21 cellular contexts compared by ENCODE assay signal in genomic region chr1:108600504-108600903, GRCh38.
"Had no signal": no experiment of that assay in that cellular context is flagged by ENCODE, and none has a peak within 500 bp of the region (broad histone marks: within the 10 kb centered on the region; RNA-seq: fewer than 3 reads in every experiment).

No MANE protein-coding gene starts in this region.

- H3K4me3 Mint-ChIP-seq: activated CD8-positive, alpha-beta T cell treated with anti-CD3 and anti-CD28 coated beads for 36 hours; activated naive CD8-positive, alpha-beta T cell treated with anti-CD3 and anti-CD28 coated beads for 36 hours; activated T-helper 17 cell treated with anti-CD3 and anti-CD28 coated beads, Interleukin-2, amount 50 U/mL, for 72 hours; immature natural killer cell; natural killer cell treated with Interleukin-12 subunit alpha and Interleukin-12 subunit beta and Interleukin-15 and Interleukin-18, amount 100 ng/mL, for 72 hours had no signal

- H3K4me1 Mint-ChIP-seq: activated T-helper 17 cell treated with anti-CD3 and anti-CD28 coated beads, Interleukin-2, amount 50 U/mL, for 72 hours had no signal

- H3K27me3 ChIP-seq: dorsolateral prefrontal cortex, neutrophil, upper lobe of right lung had no signal

- H3K9me3 ChIP-seq: neutrophil, upper lobe of right lung had no signal

- H3K36me3 Mint-ChIP-seq: activated naive CD8-positive, alpha-beta T cell treated with anti-CD3 and anti-CD28 coated beads for 36 hours; natural killer cell treated with Interleukin-12 subunit alpha and Interleukin-12 subunit beta and Interleukin-15 and Interleukin-18, amount 100 ng/mL, for 72 hours had no signal

- H3K4me3 ChIP-seq: dorsolateral prefrontal cortex, upper lobe of right lung had no signal

- H3K27ac ChIP-seq: dorsolateral prefrontal cortex, epithelial cell of prostate, neutrophil, parathyroid adenoma, upper lobe of right lung had no signal

- H3K9me3 Mint-ChIP-seq: activated CD8-positive, alpha-beta T cell treated with anti-CD3 and anti-CD28 coated beads for 36 hours; activated naive CD8-positive, alpha-beta T cell treated with anti-CD3 and anti-CD28 coated beads for 36 hours; activated T-helper 17 cell treated with anti-CD3 and anti-CD28 coated beads, Interleukin-2, amount 50 U/mL, for 72 hours; immature natural killer cell; natural killer cell treated with Interleukin-12 subunit alpha and Interleukin-12 subunit beta and Interleukin-15 and Interleukin-18, amount 100 ng/mL, for 72 hours had no signal

- ATAC-seq: activated CD8-positive, alpha-beta T cell treated with anti-CD3 and anti-CD28 coated beads for 36 hours; activated T-helper 17 cell treated with anti-CD3 and anti-CD28 coated beads, Interleukin-2, amount 50 U/mL, for 72 hours; natural killer cell treated with Interleukin-12 subunit alpha and Interleukin-12 subunit beta and Interleukin-15 and Interleukin-18, amount 100 ng/mL, for 72 hours; upper lobe of right lung had no signal

- H3K9ac ChIP-seq: parathyroid adenoma had no signal

- H3K27me3 Mint-ChIP-seq: activated CD8-positive, alpha-beta T cell treated with anti-CD3 and anti-CD28 coated beads for 36 hours; activated naive CD8-positive, alpha-beta T cell treated with anti-CD3 and anti-CD28 coated beads for 36 hours; activated T-helper 17 cell treated with anti-CD3 and anti-CD28 coated beads, Interleukin-2, amount 50 U/mL, for 72 hours; natural killer cell treated with Interleukin-12 subunit alpha and Interleukin-12 subunit beta and Interleukin-15 and Interleukin-18, amount 100 ng/mL, for 72 hours had no signal

- H3K79me2 ChIP-seq: parathyroid adenoma had no signal

- H3K27ac Mint-ChIP-seq: activated CD8-positive, alpha-beta T cell treated with anti-CD3 and anti-CD28 coated beads for 36 hours; activated naive CD8-positive, alpha-beta T cell treated with anti-CD3 and anti-CD28 coated beads for 36 hours; activated T-helper 17 cell treated with anti-CD3 and anti-CD28 coated beads, Interleukin-2, amount 50 U/mL, for 72 hours; immature natural killer cell; natural killer cell treated with Interleukin-12 subunit alpha and Interleukin-12 subunit beta and Interleukin-15 and Interleukin-18, amount 100 ng/mL, for 72 hours had no signal

- DNase-seq: activated CD4-positive, alpha-beta T cell treated with anti-CD3 and anti-CD28 coated beads for 48 hours; activated CD4-positive, CD25-positive, alpha-beta regulatory T cell; activated CD8-positive, alpha-beta T cell treated with anti-CD3 and anti-CD28 coated beads for 36 hours; activated naive CD4-positive, alpha-beta T cell; activated naive CD8-positive, alpha-beta T cell treated with anti-CD3 and anti-CD28 coated beads for 36 hours; activated T-cell treated with anti-CD3 and anti-CD28 coated beads, Interleukin-2, amount 50 U/mL, for 1 hour; amniotic stem cell; central memory CD4-positive, alpha-beta T cell; dorsolateral prefrontal cortex; head of caudate nucleus; immature natural killer cell; mesendoderm; stimulated activated naive CD4-positive, alpha-beta T cell; SW 1271; T-helper 2 cell; upper lobe of right lung had no signal

- H2AFZ ChIP-seq: parathyroid adenoma had no signal
